1 cellular context compared by ENCODE assay signal in the genomic region with DNA sequence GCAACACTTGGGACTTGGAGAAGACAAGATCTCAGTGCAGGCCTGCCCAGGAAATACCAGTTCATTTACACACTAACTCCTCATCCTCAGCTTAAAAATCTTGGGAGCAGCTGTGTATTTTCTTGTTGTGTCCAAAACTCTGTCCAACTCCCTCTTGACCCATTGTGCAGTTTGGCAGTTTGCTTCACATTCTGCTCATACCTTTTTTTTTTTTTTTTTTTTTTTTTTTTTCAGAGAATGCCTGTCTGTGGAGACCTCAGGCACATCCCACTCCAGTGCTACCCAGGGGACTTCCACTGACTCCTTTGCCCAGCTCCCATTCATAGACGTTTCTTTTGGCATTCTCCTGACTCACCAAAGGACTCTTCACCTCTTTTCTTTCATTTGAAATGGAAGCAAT.
TF ChIP-seq lines count a peak whose summit lies in the region.

No MANE protein-coding gene starts in this region.

TF ChIP-seq in IMR-90, 13 proteins besides CTCF, POLR2A, EP300 and RAD21:
- TF ChIP-seq, protein P1, sequence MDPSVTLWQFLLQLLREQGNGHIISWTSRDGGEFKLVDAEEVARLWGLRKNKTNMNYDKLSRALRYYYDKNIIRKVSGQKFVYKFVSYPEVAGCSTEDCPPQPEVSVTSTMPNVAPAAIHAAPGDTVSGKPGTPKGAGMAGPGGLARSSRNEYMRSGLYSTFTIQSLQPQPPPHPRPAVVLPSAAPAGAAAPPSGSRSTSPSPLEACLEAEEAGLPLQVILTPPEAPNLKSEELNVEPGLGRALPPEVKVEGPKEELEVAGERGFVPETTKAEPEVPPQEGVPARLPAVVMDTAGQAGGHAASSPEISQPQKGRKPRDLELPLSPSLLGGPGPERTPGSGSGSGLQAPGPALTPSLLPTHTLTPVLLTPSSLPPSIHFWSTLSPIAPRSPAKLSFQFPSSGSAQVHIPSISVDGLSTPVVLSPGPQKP (IDR thresholded peaks at IDR 0.05; ENCODE audit: borderline replicate concordance, low read depth, low read length) = no peak
- no peak for TF ChIP-seq MAZ (IDR thresholded peaks at IDR 0.05; ENCODE audit: borderline replicate concordance, low read depth, low read length)
- no peak for TF ChIP-seq CEBPB (IDR thresholded peaks at IDR 0.05; ENCODE audit: low read depth, low read length)
- TF ChIP-seq MXI1 (IDR thresholded peaks at IDR 0.05; ENCODE audit: borderline replicate concordance, low read depth, low read length) = no peak
- no peak for TF ChIP-seq BHLHE40 (IDR thresholded peaks at IDR 0.05; ENCODE audit: low read depth, low read length)
- TF ChIP-seq RCOR1 (IDR thresholded peaks at IDR 0.05; ENCODE audit: insufficient replicate concordance, low read length) = no peak
- TF ChIP-seq MAFK (IDR thresholded peaks at IDR 0.05; ENCODE audit: low read depth, low read length) = no peak
- TF ChIP-seq RFX5 (IDR thresholded peaks at IDR 0.05; ENCODE audit: low read depth, low read length) = no peak
- no peak for TF ChIP-seq FOS (IDR thresholded peaks at IDR 0.05; ENCODE audit: low read depth, low read length)
- no peak for TF ChIP-seq SMC3 (IDR thresholded peaks at IDR 0.05; ENCODE audit: low read depth, low read length)
TF ChIP-seq in IMR-90: peak in this region for 0.
